Comparison of ENCODE assay signal across 1 cellular context in the genomic region with DNA sequence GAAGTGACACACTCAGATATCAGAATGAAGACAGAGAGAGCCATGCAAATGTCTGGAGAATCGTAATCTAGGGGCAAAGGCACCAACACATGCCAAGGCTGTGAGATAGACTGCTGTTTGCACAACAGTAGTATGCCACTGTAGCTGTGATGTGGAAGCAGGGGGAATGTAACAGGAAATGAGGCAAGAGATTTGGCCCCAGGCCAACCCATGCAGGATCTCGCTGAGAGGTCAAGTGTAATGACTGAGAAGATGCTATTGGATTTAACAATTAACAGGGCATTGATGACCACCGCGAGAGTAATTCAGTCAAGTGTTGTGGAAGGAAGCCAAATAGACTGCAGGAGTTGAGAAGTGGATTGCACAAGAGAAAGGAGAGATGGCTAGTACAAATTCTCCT.
TF ChIP-seq lines count a peak whose summit lies in the region.

No MANE protein-coding gene starts in this region.

TF ChIP-seq in HEK293, 187 proteins besides CTCF, POLR2A, EP300 and RAD21 (continued from another document and continues in another):
- TF ChIP-seq, protein P1, sequence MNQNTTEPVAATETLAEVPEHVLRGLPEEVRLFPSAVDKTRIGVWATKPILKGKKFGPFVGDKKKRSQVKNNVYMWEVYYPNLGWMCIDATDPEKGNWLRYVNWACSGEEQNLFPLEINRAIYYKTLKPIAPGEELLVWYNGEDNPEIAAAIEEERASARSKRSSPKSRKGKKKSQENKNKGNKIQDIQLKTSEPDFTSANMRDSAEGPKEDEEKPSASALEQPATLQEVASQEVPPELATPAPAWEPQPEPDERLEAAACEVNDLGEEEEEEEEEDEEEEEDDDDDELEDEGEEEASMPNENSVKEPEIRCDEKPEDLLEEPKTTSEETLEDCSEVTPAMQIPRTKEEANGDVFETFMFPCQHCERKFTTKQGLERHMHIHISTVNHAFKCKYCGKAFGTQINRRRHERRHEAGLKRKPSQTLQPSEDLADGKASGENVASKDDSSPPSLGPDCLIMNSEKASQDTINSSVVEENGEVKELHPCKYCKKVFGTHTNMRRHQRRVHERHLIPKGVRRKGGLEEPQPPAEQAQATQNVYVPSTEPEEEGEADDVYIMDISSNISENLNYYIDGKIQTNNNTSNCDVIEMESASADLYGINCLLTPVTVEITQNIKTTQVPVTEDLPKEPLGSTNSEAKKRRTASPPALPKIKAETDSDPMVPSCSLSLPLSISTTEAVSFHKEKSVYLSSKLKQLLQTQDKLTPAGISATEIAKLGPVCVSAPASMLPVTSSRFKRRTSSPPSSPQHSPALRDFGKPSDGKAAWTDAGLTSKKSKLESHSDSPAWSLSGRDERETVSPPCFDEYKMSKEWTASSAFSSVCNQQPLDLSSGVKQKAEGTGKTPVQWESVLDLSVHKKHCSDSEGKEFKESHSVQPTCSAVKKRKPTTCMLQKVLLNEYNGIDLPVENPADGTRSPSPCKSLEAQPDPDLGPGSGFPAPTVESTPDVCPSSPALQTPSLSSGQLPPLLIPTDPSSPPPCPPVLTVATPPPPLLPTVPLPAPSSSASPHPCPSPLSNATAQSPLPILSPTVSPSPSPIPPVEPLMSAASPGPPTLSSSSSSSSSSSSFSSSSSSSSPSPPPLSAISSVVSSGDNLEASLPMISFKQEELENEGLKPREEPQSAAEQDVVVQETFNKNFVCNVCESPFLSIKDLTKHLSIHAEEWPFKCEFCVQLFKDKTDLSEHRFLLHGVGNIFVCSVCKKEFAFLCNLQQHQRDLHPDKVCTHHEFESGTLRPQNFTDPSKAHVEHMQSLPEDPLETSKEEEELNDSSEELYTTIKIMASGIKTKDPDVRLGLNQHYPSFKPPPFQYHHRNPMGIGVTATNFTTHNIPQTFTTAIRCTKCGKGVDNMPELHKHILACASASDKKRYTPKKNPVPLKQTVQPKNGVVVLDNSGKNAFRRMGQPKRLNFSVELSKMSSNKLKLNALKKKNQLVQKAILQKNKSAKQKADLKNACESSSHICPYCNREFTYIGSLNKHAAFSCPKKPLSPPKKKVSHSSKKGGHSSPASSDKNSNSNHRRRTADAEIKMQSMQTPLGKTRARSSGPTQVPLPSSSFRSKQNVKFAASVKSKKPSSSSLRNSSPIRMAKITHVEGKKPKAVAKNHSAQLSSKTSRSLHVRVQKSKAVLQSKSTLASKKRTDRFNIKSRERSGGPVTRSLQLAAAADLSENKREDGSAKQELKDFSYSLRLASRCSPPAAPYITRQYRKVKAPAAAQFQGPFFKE (tag by site-specific recombination; IDR thresholded peaks at IDR 0.05; ENCODE audit: borderline replicate concordance): no peak
- TF ChIP-seq ZNF239 (tag by site-specific recombination; IDR thresholded peaks at IDR 0.05) (no peak), KLF8 (tag by site-specific recombination; IDR thresholded peaks at IDR 0.05) (no peak), ZSCAN30 (tag by site-specific recombination; IDR thresholded peaks at IDR 0.05) (0 out of 2 replicates have a peak, but pooled peaks have one; percentile 35), ZNF350 (tag by site-specific recombination; IDR thresholded peaks at IDR 0.05) (peak; percentile 34; the same call in 1 of the 2 replicates), REPIN1 (tag by site-specific recombination; IDR thresholded peaks at IDR 0.05; ENCODE audit: low read depth) (no peak), ZNF335 (tag by site-specific recombination; conservative IDR thresholded peaks at IDR 0.05) (no peak; the same call in 1 of the 2 replicates), ZNF202 (tag by site-specific recombination; IDR thresholded peaks at IDR 0.05; ENCODE audit: borderline replicate concordance) (no peak), ZNF701 (tag by site-specific recombination; IDR thresholded peaks at IDR 0.05) (no peak), ZNF580 (tag by site-specific recombination; IDR thresholded peaks at IDR 0.05) (peak; percentile 57; the same call in 1 of the 2 replicates), ZNF223 (tag by site-specific recombination; IDR thresholded peaks at IDR 0.05) (no peak), PBX3 (CRISPR knock-in tag; IDR thresholded peaks at IDR 0.05) (no peak), ZNF416 (tag by site-specific recombination; IDR thresholded peaks at IDR 0.05) (no peak), IKZF3 (tag by site-specific recombination; IDR thresholded peaks at IDR 0.05) (0 out of 2 replicates have a peak, but pooled peaks have one; percentile 54), HIC1 (tag by site-specific recombination; IDR thresholded peaks at IDR 0.05) (peak; percentile 58), ZNF76 (tag by site-specific recombination; IDR thresholded peaks at IDR 0.05; ENCODE audit: borderline replicate concordance, low read depth) (peak; percentile 57; the same call in 1 of the 2 replicates), ZNF677 (tag by site-specific recombination; IDR thresholded peaks at IDR 0.05) (no peak), ZNF629 (tag by site-specific recombination; IDR thresholded peaks at IDR 0.05) (peak; percentile 80), ZNF274 (IDR thresholded peaks at IDR 0.05; ENCODE audit: low read length) (no peak), ZNF274 (tag by site-specific recombination; IDR thresholded peaks at IDR 0.05; ENCODE audit: borderline replicate concordance) (no peak), ZNF830 (tag by site-specific recombination; IDR thresholded peaks at IDR 0.05; ENCODE audit: low read depth) (no peak), ZFHX2 (tag by site-specific recombination; conservative IDR thresholded peaks at IDR 0.05) (no peak), ZNF404 (tag by site-specific recombination; IDR thresholded peaks at IDR 0.05) (0 out of 2 replicates have a peak, but pooled peaks have one; percentile 49), ZNF23 (tag by site-specific recombination; IDR thresholded peaks at IDR 0.05; ENCODE audit: borderline replicate concordance) (no peak), OSR2 (tag by site-specific recombination; IDR thresholded peaks at IDR 0.05) (peak; percentile 96), KLF7 (tag by site-specific recombination; IDR thresholded peaks at IDR 0.05; ENCODE audit: borderline replicate concordance) (no peak), GFI1B (tag by site-specific recombination; IDR thresholded peaks at IDR 0.05) (peak; percentile 54; the same call in 1 of the 2 replicates)
- TF ChIP-seq, protein P2, sequence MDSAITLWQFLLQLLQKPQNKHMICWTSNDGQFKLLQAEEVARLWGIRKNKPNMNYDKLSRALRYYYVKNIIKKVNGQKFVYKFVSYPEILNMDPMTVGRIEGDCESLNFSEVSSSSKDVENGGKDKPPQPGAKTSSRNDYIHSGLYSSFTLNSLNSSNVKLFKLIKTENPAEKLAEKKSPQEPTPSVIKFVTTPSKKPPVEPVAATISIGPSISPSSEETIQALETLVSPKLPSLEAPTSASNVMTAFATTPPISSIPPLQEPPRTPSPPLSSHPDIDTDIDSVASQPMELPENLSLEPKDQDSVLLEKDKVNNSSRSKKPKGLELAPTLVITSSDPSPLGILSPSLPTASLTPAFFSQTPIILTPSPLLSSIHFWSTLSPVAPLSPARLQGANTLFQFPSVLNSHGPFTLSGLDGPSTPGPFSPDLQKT (IDR thresholded peaks at IDR 0.05; ENCODE audit: borderline replicate concordance, low read depth, low read length): no peak
- TF ChIP-seq, protein P3, sequence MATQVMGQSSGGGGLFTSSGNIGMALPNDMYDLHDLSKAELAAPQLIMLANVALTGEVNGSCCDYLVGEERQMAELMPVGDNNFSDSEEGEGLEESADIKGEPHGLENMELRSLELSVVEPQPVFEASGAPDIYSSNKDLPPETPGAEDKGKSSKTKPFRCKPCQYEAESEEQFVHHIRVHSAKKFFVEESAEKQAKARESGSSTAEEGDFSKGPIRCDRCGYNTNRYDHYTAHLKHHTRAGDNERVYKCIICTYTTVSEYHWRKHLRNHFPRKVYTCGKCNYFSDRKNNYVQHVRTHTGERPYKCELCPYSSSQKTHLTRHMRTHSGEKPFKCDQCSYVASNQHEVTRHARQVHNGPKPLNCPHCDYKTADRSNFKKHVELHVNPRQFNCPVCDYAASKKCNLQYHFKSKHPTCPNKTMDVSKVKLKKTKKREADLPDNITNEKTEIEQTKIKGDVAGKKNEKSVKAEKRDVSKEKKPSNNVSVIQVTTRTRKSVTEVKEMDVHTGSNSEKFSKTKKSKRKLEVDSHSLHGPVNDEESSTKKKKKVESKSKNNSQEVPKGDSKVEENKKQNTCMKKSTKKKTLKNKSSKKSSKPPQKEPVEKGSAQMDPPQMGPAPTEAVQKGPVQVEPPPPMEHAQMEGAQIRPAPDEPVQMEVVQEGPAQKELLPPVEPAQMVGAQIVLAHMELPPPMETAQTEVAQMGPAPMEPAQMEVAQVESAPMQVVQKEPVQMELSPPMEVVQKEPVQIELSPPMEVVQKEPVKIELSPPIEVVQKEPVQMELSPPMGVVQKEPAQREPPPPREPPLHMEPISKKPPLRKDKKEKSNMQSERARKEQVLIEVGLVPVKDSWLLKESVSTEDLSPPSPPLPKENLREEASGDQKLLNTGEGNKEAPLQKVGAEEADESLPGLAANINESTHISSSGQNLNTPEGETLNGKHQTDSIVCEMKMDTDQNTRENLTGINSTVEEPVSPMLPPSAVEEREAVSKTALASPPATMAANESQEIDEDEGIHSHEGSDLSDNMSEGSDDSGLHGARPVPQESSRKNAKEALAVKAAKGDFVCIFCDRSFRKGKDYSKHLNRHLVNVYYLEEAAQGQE (tag by site-specific recombination; IDR thresholded peaks at IDR 0.05): no peak
- TF ChIP-seq, protein P4, sequence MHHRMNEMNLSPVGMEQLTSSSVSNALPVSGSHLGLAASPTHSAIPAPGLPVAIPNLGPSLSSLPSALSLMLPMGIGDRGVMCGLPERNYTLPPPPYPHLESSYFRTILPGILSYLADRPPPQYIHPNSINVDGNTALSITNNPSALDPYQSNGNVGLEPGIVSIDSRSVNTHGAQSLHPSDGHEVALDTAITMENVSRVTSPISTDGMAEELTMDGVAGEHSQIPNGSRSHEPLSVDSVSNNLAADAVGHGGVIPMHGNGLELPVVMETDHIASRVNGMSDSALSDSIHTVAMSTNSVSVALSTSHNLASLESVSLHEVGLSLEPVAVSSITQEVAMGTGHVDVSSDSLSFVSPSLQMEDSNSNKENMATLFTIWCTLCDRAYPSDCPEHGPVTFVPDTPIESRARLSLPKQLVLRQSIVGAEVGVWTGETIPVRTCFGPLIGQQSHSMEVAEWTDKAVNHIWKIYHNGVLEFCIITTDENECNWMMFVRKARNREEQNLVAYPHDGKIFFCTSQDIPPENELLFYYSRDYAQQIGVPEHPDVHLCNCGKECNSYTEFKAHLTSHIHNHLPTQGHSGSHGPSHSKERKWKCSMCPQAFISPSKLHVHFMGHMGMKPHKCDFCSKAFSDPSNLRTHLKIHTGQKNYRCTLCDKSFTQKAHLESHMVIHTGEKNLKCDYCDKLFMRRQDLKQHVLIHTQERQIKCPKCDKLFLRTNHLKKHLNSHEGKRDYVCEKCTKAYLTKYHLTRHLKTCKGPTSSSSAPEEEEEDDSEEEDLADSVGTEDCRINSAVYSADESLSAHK (tag by site-specific recombination; IDR thresholded peaks at IDR 0.05): peak; percentile 81
- TF ChIP-seq, protein P5, sequence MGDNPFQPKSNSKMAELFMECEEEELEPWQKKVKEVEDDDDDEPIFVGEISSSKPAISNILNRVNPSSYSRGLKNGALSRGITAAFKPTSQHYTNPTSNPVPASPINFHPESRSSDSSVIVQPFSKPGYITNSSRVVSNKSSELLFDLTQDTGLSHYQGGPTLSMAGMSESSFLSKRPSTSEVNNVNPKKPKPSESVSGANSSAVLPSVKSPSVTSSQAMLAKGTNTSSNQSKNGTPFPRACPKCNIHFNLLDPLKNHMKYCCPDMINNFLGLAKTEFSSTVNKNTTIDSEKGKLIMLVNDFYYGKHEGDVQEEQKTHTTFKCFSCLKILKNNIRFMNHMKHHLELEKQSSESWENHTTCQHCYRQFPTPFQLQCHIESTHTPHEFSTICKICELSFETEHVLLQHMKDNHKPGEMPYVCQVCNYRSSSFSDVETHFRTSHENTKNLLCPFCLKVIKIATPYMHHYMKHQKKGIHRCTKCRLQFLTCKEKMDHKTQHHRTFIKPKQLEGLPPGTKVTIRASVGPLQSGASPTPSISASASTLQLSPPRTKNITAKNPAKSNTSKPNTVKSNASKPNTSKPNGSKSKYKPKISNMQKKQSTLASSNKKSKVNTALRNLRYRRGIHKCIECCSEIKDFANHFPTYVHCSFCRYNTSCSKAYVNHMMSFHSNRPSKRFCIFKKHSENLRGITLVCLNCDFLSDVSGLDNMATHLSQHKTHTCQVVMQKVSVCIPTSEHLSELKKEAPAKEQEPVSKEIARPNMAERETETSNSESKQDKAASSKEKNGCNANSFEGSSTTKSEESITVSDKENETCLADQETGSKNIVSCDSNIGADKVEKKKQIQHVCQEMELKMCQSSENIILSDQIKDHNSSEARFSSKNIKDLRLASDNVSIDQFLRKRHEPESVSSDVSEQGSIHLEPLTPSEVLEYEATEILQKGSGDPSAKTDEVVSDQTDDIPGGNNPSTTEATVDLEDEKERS (tag by site-specific recombination; IDR thresholded peaks at IDR 0.05): no peak
- TF ChIP-seq, protein P6, sequence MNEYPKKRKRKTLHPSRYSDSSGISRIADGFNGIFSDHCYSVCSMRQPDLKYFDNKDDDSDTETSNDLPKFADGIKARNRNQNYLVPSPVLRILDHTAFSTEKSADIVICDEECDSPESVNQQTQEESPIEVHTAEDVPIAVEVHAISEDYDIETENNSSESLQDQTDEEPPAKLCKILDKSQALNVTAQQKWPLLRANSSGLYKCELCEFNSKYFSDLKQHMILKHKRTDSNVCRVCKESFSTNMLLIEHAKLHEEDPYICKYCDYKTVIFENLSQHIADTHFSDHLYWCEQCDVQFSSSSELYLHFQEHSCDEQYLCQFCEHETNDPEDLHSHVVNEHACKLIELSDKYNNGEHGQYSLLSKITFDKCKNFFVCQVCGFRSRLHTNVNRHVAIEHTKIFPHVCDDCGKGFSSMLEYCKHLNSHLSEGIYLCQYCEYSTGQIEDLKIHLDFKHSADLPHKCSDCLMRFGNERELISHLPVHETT (tag by site-specific recombination; IDR thresholded peaks at IDR 0.05): no peak
